2 cellular contexts compared by ENCODE assay signal in the genomic region with DNA sequence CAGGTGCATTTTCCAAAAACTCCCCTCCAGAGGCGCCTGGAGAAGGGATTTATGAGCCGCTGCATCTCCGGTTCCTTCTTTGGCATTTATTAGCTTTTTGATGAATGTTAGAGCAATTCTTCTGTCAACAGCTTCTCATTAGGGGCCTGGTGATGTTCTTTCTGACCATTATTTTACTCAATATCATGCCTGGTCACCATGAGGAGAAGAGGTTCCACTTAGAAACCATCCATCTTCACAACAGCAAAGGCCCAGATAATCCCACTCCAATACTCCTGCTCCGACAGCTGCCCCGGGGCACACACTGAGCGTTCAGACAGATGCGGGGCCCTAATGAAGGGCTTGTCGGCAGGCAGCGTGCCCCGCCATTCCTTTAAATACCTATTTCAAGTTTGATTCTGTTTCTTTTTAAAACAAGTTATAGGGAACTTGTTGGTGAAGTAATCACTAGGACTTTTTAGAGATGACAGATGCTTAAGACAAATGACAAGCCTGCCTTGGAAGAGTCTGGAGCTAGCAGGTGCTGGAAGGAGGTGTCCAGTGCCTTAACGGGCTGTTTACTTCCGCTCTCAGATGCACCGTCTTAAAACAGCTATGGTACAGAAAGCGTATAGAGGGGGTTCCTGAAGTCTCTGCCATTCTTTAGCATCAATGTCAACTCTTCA.
A peak's percentile ranks its signal among the peaks of the same experiment; 100 is the strongest.
TF ChIP-seq lines count a peak whose summit lies in the region.

No MANE protein-coding gene starts in this region.

TF ChIP-seq in HEK293T, 16 proteins besides CTCF, POLR2A, EP300 and RAD21:
- TF ChIP-seq LEF1 (IDR thresholded peaks at IDR 0.05; ENCODE audit: borderline replicate concordance) (peak; percentile 98), CTBP1 (IDR thresholded peaks at IDR 0.05; ENCODE audit: borderline replicate concordance) (peak; percentile 99), TARDBP (IDR thresholded peaks at IDR 0.05) (peak; percentile 73), ARNT (IDR thresholded peaks at IDR 0.05) (peak; percentile 95), ELF4 (IDR thresholded peaks at IDR 0.05) (no peak), BHLHE40 (IDR thresholded peaks at IDR 0.05; ENCODE audit: borderline replicate concordance) (no peak), FOXA1 (IDR thresholded peaks at IDR 0.05) (no peak), ZNF384 (IDR thresholded peaks at IDR 0.05) (peak; percentile 62; the same call in 1 of the 2 replicates)
- TF ChIP-seq, protein P1, sequence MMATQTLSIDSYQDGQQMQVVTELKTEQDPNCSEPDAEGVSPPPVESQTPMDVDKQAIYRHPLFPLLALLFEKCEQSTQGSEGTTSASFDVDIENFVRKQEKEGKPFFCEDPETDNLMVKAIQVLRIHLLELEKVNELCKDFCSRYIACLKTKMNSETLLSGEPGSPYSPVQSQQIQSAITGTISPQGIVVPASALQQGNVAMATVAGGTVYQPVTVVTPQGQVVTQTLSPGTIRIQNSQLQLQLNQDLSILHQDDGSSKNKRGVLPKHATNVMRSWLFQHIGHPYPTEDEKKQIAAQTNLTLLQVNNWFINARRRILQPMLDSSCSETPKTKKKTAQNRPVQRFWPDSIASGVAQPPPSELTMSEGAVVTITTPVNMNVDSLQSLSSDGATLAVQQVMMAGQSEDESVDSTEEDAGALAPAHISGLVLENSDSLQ (IDR thresholded peaks at IDR 0.05): peak; percentile 95

TF ChIP-seq in K562, 482 proteins besides CTCF, POLR2A, EP300 and RAD21:
- TF ChIP-seq DMBX1 (CRISPR knock-in tag; IDR thresholded peaks at IDR 0.05; ENCODE audit: borderline replicate concordance) (no peak), PBX2 (CRISPR knock-in tag; IDR thresholded peaks at IDR 0.05; ENCODE audit: low read depth) (no peak), PBX2 (tag; conservative IDR thresholded peaks at IDR 0.05; ENCODE audit: low read depth) (peak; percentile 76; the same call in 1 of the 2 replicates), FIP1L1 (IDR thresholded peaks at IDR 0.05; ENCODE audit: low read depth, low read length, poor library complexity, severe bottlenecking) (no peak)
